Comparison of ENCODE assay signal across 21 cellular contexts in the genomic region with DNA sequence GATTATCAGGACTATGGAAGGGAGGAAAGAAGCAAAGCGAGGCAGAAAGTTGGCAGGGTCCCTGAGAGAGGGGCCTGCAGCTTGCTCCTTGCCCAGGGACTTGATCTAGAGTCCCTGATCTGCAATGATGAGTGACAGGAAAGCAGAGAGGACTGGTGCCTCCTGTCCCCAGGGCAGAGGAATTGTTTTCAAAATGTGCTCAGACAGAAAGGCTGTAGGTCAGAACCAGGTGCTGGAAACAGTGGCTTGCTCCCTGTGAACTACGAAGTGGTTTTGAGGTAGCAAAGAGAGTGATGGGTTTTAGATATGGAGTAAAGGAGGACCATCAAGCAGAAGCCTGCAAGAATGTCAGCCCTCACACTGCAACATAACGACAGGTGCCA.
DNase-seq lines count a peak whose midpoint lies in the region; ATAC-seq and TF ChIP-seq lines count a peak whose summit lies in the region.
"Had no signal": no experiment of that assay in that cellular context is flagged by ENCODE, and none has a peak within 500 bp of the region (broad histone marks: within the 10 kb centered on the region; RNA-seq: fewer than 3 reads in every experiment).

No MANE protein-coding gene starts in this region.

- H3K4me1 ChIP-seq in DND-41 (ENCODE audit: insufficient read depth, low read length) = no peaks in the 10 kb centered on the region
- H3K4me1 ChIP-seq: breast epithelium, foreskin keratinocyte, SJSA1 had no signal

- no peak overlapping the region for H3K4me3 ChIP-seq in DND-41 (ENCODE audit: low read depth in 1 of 2, low read length in 2 of 2)
- H3K4me3 ChIP-seq: breast epithelium, MG63, SJSA1, upper lobe of left lung had no signal

- peak; percentile 62 for DNase-seq in activated CD4-positive, alpha-beta T cell treated with anti-CD3 and anti-CD28 coated beads, Interleukin-2, amount 10 ng/mL, durations not matched to agents 24 days and 14 days
- no peak for DNase-seq in activated CD4-positive, alpha-beta T cell treated with anti-CD3 and anti-CD28 coated beads for 4 hours
- DNase-seq in DND-41 = no peak
- DNase-seq in activated T-helper 1 cell treated with anti-CD3 and anti-CD28 coated beads, Interleukin-12 subunit alpha, Interleukin-12 subunit beta, Interleukin-2, Interleukin-4 antibody, amounts not matched to agents 30 ng/mL and 10 ng/mL and 1 ng/mL, durations not matched to agents 14 hours and 24 hours and 36 hours (ENCODE audit: low spot score) = no peak
- no peak for DNase-seq in natural killer cell
- DNase-seq in RKO (ENCODE audit: low spot score) = no peak
- DNase-seq: DMS153; foreskin keratinocyte; hippocampal formation; MG63; NCI-H146; NCI-H774; posterior cingulate gyrus; stimulated activated naive CD4-positive, alpha-beta T cell treated with Interleukin-2 at 50 U/mL for 16 hours; upper lobe of left lung had no signal

- H3K27ac Mint-ChIP-seq in activated CD4-positive, alpha-beta T cell treated with anti-CD3 and anti-CD28 coated beads, Interleukin-2, amount 10 ng/mL, durations not matched to agents 24 days and 14 days = peak overlapping the region; percentile 69
- H3K27ac Mint-ChIP-seq in activated T-helper 1 cell treated with anti-CD3 and anti-CD28 coated beads, Interleukin-12 subunit alpha, Interleukin-12 subunit beta, Interleukin-2, Interleukin-4 antibody, amounts not matched to agents 30 ng/mL and 10 ng/mL and 1 ng/mL, durations not matched to agents 14 hours and 24 hours and 36 hours = peak overlapping the region; percentile 93
- H3K27ac Mint-ChIP-seq in natural killer cell = peak overlapping the region; percentile 88 to 91

- intact Hi-C loops in activated CD4-positive, alpha-beta T cell treated with anti-CD3 and anti-CD28 coated beads, Interleukin-2, amount 10 ng/mL, durations not matched to agents 24 days and 14 days (cut with micrococcal nuclease) = loop anchor here (1.0 kb wide), 1 partner anchor 67 kb away; no protein-coding TSS in a partner anchor
- intact Hi-C loops in activated T-helper 1 cell treated with anti-CD3 and anti-CD28 coated beads, Interleukin-12 subunit alpha, Interleukin-12 subunit beta, Interleukin-2, Interleukin-4 antibody, amounts not matched to agents 30 ng/mL and 10 ng/mL and 1 ng/mL, durations not matched to agents 14 hours and 24 hours and 36 hours (cut with micrococcal nuclease) = loop anchor here (1.0 kb wide), 3 partner anchors 11 to 67 kb away; no protein-coding TSS in a partner anchor
- intact Hi-C loops in natural killer cell (cut with micrococcal nuclease) = loop anchor here (5.0 kb wide), 1 partner anchor 66 kb away; no protein-coding TSS in a partner anchor

- ATAC-seq in DND-41 (ENCODE audit: insufficient read depth, low read depth) (peak; percentile 27; the same call in 1 of the 3 replicates), natural killer cell (no peak), HG02588 (IDR thresholded peaks at IDR 0.05; ENCODE audit: unreplicated experiment) (no peak), HG02970 (IDR thresholded peaks at IDR 0.05; ENCODE audit: low FRiP score, unreplicated experiment) (no peak)
- ATAC-seq: activated CD4-positive, CD25-positive, alpha-beta regulatory T cell treated with anti-CD3 and anti-CD28 coated beads, Interleukin-2, amount 50 U/mL, for 24 hours; foreskin keratinocyte; HCT116 had no signal

- H3K27ac ChIP-seq in DND-41 (ENCODE audit: low read length) = no peak overlapping the region
- H3K27ac ChIP-seq: foreskin keratinocyte, SJSA1 had no signal

- no peak overlapping the region for H3K9ac ChIP-seq in DND-41 (ENCODE audit: low read depth, low read length)

- peaks cover 6% of the 10 kb centered on the region for H3K9me3 Mint-ChIP-seq in activated CD4-positive, alpha-beta T cell treated with anti-CD3 and anti-CD28 coated beads, Interleukin-2, amount 10 ng/mL, durations not matched to agents 24 days and 14 days
- no peaks in the 10 kb centered on the region for H3K9me3 Mint-ChIP-seq in activated T-helper 1 cell treated with anti-CD3 and anti-CD28 coated beads, Interleukin-12 subunit alpha, Interleukin-12 subunit beta, Interleukin-2, Interleukin-4 antibody, amounts not matched to agents 30 ng/mL and 10 ng/mL and 1 ng/mL, durations not matched to agents 14 hours and 24 hours and 36 hours
- no peaks in the 10 kb centered on the region for H3K9me3 Mint-ChIP-seq in natural killer cell

- H3K4me3 Mint-ChIP-seq in activated CD4-positive, alpha-beta T cell treated with anti-CD3 and anti-CD28 coated beads, Interleukin-2, amount 10 ng/mL, durations not matched to agents 24 days and 14 days = peak overlapping the region; percentile 6
- H3K4me3 Mint-ChIP-seq in activated T-helper 1 cell treated with anti-CD3 and anti-CD28 coated beads, Interleukin-12 subunit alpha, Interleukin-12 subunit beta, Interleukin-2, Interleukin-4 antibody, amounts not matched to agents 30 ng/mL and 10 ng/mL and 1 ng/mL, durations not matched to agents 14 hours and 24 hours and 36 hours = peak overlapping the region; percentile 30
- no peak overlapping the region for H3K4me3 Mint-ChIP-seq in natural killer cell

- no peaks in the 10 kb centered on the region for H3K36me3 ChIP-seq in DND-41 (ENCODE audit: insufficient read depth, low read length)
- H3K36me3 ChIP-seq: breast epithelium, MG63, SJSA1, upper lobe of left lung had no signal

- H3K27me3 Mint-ChIP-seq in activated CD4-positive, alpha-beta T cell treated with anti-CD3 and anti-CD28 coated beads, Interleukin-2, amount 10 ng/mL, durations not matched to agents 24 days and 14 days = no peaks in the 10 kb centered on the region
- peaks cover 2% of the 10 kb centered on the region for H3K27me3 Mint-ChIP-seq in activated T-helper 1 cell treated with anti-CD3 and anti-CD28 coated beads, Interleukin-12 subunit alpha, Interleukin-12 subunit beta, Interleukin-2, Interleukin-4 antibody, amounts not matched to agents 30 ng/mL and 10 ng/mL and 1 ng/mL, durations not matched to agents 14 hours and 24 hours and 36 hours (ENCODE audit: insufficient read depth)
- H3K27me3 Mint-ChIP-seq in natural killer cell (ENCODE audit: low read depth in 2 of 2) = peaks cover 0 to 2% of the 10 kb centered on the region in 2 donors

- peaks cover 23% of the 10 kb centered on the region for H3K4me1 Mint-ChIP-seq in activated CD4-positive, alpha-beta T cell treated with anti-CD3 and anti-CD28 coated beads, Interleukin-2, amount 10 ng/mL, durations not matched to agents 24 days and 14 days
- peaks cover 39% of the 10 kb centered on the region for H3K4me1 Mint-ChIP-seq in activated T-helper 1 cell treated with anti-CD3 and anti-CD28 coated beads, Interleukin-12 subunit alpha, Interleukin-12 subunit beta, Interleukin-2, Interleukin-4 antibody, amounts not matched to agents 30 ng/mL and 10 ng/mL and 1 ng/mL, durations not matched to agents 14 hours and 24 hours and 36 hours (ENCODE audit: low read depth)
- H3K4me1 Mint-ChIP-seq in natural killer cell = peaks cover 19 to 21% of the 10 kb centered on the region in 2 donors

- TF ChIP-seq CTCF in DND-41 (IDR thresholded peaks at IDR 0.05; ENCODE audit: borderline replicate concordance, extremely low read depth, low read length, poor library complexity, severe bottlenecking) (no peak), natural killer cell (IDR thresholded peaks at IDR 0.05) (no peak)

- no peaks in the 10 kb centered on the region for H3K79me2 ChIP-seq in DND-41 (ENCODE audit: insufficient read depth, low read length)

- H2AFZ ChIP-seq in DND-41 (ENCODE audit: low read depth, low read length) = no peak overlapping the region

- no peaks in the 10 kb centered on the region for H4K20me1 ChIP-seq in DND-41 (ENCODE audit: insufficient read depth, low read length)

- H3K27me3 ChIP-seq in DND-41 (ENCODE audit: insufficient read depth, low read length, poor library complexity) = peaks cover 2% of the 10 kb centered on the region
- H3K27me3 ChIP-seq: breast epithelium, foreskin keratinocyte, MG63, SJSA1, upper lobe of left lung had no signal

- H3K4me2 ChIP-seq in DND-41 (ENCODE audit: insufficient read depth, low read length) = no peak overlapping the region

- no peaks in the 10 kb centered on the region for H3K9me3 ChIP-seq in DND-41 (ENCODE audit: insufficient read depth, low read length, severe bottlenecking)
- H3K9me3 ChIP-seq: breast epithelium, MG63, SJSA1, upper lobe of left lung had no signal

- H3K36me3 Mint-ChIP-seq in activated CD4-positive, alpha-beta T cell treated with anti-CD3 and anti-CD28 coated beads, Interleukin-2, amount 10 ng/mL, durations not matched to agents 24 days and 14 days (ENCODE audit: low read depth) = no peaks in the 10 kb centered on the region
- peaks cover 9% of the 10 kb centered on the region for H3K36me3 Mint-ChIP-seq in activated T-helper 1 cell treated with anti-CD3 and anti-CD28 coated beads, Interleukin-12 subunit alpha, Interleukin-12 subunit beta, Interleukin-2, Interleukin-4 antibody, amounts not matched to agents 30 ng/mL and 10 ng/mL and 1 ng/mL, durations not matched to agents 14 hours and 24 hours and 36 hours (ENCODE audit: low read depth)
- H3K36me3 Mint-ChIP-seq in natural killer cell = no peaks in the 10 kb centered on the region
